ENCODE assay signal across 1 cellular context in genomic region chr2:134582547-134582899, GRCh38.
TF ChIP-seq lines count a peak whose summit lies in the region.

No MANE protein-coding gene starts in this region.

TF ChIP-seq in GM12878, 131 proteins besides CTCF, POLR2A, EP300 and RAD21 (continued from another document):
- TF ChIP-seq RUNX3 (IDR thresholded peaks at IDR 0.05; ENCODE audit: low read length) (0 out of 2 replicates have a peak, but pooled peaks have one; percentile 17), STAT1 (conservative IDR thresholded peaks at IDR 0.05) (no peak), EED (IDR thresholded peaks at IDR 0.05; ENCODE audit: low read depth) (no peak)
